ENCODE assay signal across 12 cellular contexts in genomic region chr11:9567401-9567800, GRCh38. TPM values are rescaled to one million over a fixed set of nuclear protein-coding genes. Genes with fewer than 3 reads are reported as not detected.
A peak's percentile ranks its signal among the peaks of the same experiment; 100 is the strongest.
DNase-seq lines count a peak whose midpoint lies in the region; ATAC-seq, FAIRE-seq and TF ChIP-seq lines count a peak whose summit lies in the region.
"Had no signal": no experiment of that assay in that cellular context is flagged by ENCODE, and none has a peak within 500 bp of the region (broad histone marks: within the 10 kb centered on the region; RNA-seq: fewer than 3 reads in every experiment).

No MANE protein-coding gene starts in this region.

- no peak overlapping the region for H3K4me3 ChIP-seq in A549
- no peak overlapping the region for H3K4me3 ChIP-seq in fibroblast of the aortic adventitia (ENCODE audit: low read depth, low read length)
- no peak overlapping the region for H3K4me3 ChIP-seq in parathyroid adenoma (ENCODE audit: low read depth, low read length)
- no peak overlapping the region for H3K4me3 ChIP-seq in adrenal gland
- H3K4me3 ChIP-seq: colonic mucosa had no signal

- TF ChIP-seq EP300 in A549 (IDR thresholded peaks at IDR 0.05): no peak

- TF ChIP-seq POLR2A in A549 (IDR thresholded peaks at IDR 0.05; ENCODE audit: low read length) (no peak), adrenal gland (IDR thresholded peaks at IDR 0.05) (no peak)

- intact Hi-C loops in adrenal gland (cut with DNase I): no loop called here

- H3K27ac Mint-ChIP-seq in T-helper 17 cell: peak overlapping the region; percentile 93
- H3K27ac Mint-ChIP-seq: activated CD4-positive, alpha-beta memory T cell treated with anti-CD3 and anti-CD28 coated beads for 36 hours had no signal

- H3K4me1 Mint-ChIP-seq in T-helper 17 cell: peaks cover 24% of the 10 kb centered on the region

- CTCF ChIA-PET in A549 (lab: Yijun Ruan, JAX): interaction anchor here (1.2 to 7.2 kb wide), 3 partner anchors 29 to 46 kb away, joined by 3 to 33 read pairs (median 19); no protein-coding TSS in a partner anchor

- no peak for TF ChIP-seq CTCF in A549 (IDR thresholded peaks at IDR 0.05)
- no peak for TF ChIP-seq CTCF in fibroblast of the aortic adventitia (IDR thresholded peaks at IDR 0.05; ENCODE audit: insufficient read depth, low read length)
- TF ChIP-seq CTCF in parathyroid adenoma (IDR thresholded peaks at IDR 0.05): no peak
- no peak for TF ChIP-seq CTCF in adrenal gland (IDR thresholded peaks at IDR 0.05)

- no peaks in the 10 kb centered on the region for H3K27me3 Mint-ChIP-seq in T-helper 17 cell
- H3K27me3 Mint-ChIP-seq: activated CD4-positive, alpha-beta memory T cell treated with anti-CD3 and anti-CD28 coated beads for 36 hours had no signal

- H3K27me3 ChIP-seq in parathyroid adenoma (ENCODE audit: control insufficient read depth, insufficient read depth, low read length) (no peaks in the 10 kb centered on the region), adrenal gland (no peaks in the 10 kb centered on the region)
- H3K27me3 ChIP-seq: colonic mucosa had no signal

- H3K4me1 ChIP-seq in A549 (peaks cover 64% of the 10 kb centered on the region), parathyroid adenoma (peaks cover 21% of the 10 kb centered on the region), adrenal gland (replicated peaks in 1 of 2) (peaks cover 3 to 21% of the 10 kb centered on the region in 2 donors)

- no peak for TF ChIP-seq RAD21 in A549 (conservative IDR thresholded peaks at IDR 0.05 in 1 of 2, IDR thresholded peaks at IDR 0.05 in 1 of 2)

- POLR2A ChIA-PET in A549 (lab: Yijun Ruan, JAX): interaction anchor here (0.5 kb wide), 1 partner anchor 61 kb away, joined by 6 read pairs; no protein-coding TSS in a partner anchor

- DNase-seq in A549 (ENCODE audit: low read depth in 1 of 2, low spot score in 1 of 2): no peak
- DNase-seq in T-helper 17 cell: no peak
- DNase-seq in fibroblast of the aortic adventitia (ENCODE audit: low read depth): peak; percentile 18
- no peak for DNase-seq in activated naive CD4-positive, alpha-beta T cell treated with Interleukin-2 at 50 U/mL for 16 hours
- DNase-seq in adrenal gland: no peak
- no peak for DNase-seq in cerebellum (ENCODE audit: low spot score)
- DNase-seq: activated CD4-positive, alpha-beta memory T cell treated with anti-CD3 and anti-CD28 coated beads for 36 hours; activated naive CD4-positive, alpha-beta T cell; colonic mucosa; DMS153 had no signal

- no peak overlapping the region for H3K9ac ChIP-seq in parathyroid adenoma

- H3K36me3 Mint-ChIP-seq in T-helper 17 cell (ENCODE audit: low read depth): peaks cover under 1% of the 10 kb centered on the region
- H3K36me3 Mint-ChIP-seq: activated CD4-positive, alpha-beta memory T cell treated with anti-CD3 and anti-CD28 coated beads for 36 hours had no signal

- no peak overlapping the region for H3K4me3 Mint-ChIP-seq in T-helper 17 cell
- H3K4me3 Mint-ChIP-seq: activated CD4-positive, alpha-beta memory T cell treated with anti-CD3 and anti-CD28 coated beads for 36 hours had no signal

- no peaks in the 10 kb centered on the region for H3K79me2 ChIP-seq in parathyroid adenoma

- FAIRE-seq in A549 (lab: Jason Lieb, UNC): no peak

- H3K4me2 ChIP-seq in A549: no peak overlapping the region
- H3K4me2 ChIP-seq in parathyroid adenoma (ENCODE audit: low read length): no peak overlapping the region

- H3K27ac ChIP-seq in A549 (peak overlapping the region; percentile 78 to 83; a peak in 5 of 6 replicates), parathyroid adenoma (peak overlapping the region; percentile 97), adrenal gland (peak overlapping the region in 1 of 5 donors; percentile 84)

- no peak for ATAC-seq in A549
- ATAC-seq in T-helper 17 cell: no peak
- no peak for ATAC-seq in HG02981 (IDR thresholded peaks at IDR 0.05; ENCODE audit: unreplicated experiment)

- WGBS in A549 (ENCODE audit: missing lambda C conversion rate): 91% methylated on average over 5 of the region's 5 CpGs
- 91 to 96% (median 95%) methylated on average over 5 of the region's 5 CpGs for WGBS in adrenal gland, 4 donors

- H3K36me3 ChIP-seq in parathyroid adenoma (ENCODE audit: control insufficient read depth, insufficient read depth, low read length) (no peaks in the 10 kb centered on the region), adrenal gland (replicated peaks in 1 of 2) (no peaks in the 10 kb centered on the region)
- H3K36me3 ChIP-seq: colonic mucosa had no signal

- H3K9me3 ChIP-seq in A549: no peaks in the 10 kb centered on the region
- H3K9me3 ChIP-seq in T-helper 17 cell (ENCODE audit: control insufficient read depth, low read length, poor library complexity, severe bottlenecking): no peaks in the 10 kb centered on the region
- no peaks in the 10 kb centered on the region for H3K9me3 ChIP-seq in parathyroid adenoma (ENCODE audit: control insufficient read depth, low read length)
- no peaks in the 10 kb centered on the region for H3K9me3 ChIP-seq in adrenal gland (replicated peaks in 1 of 3)
- H3K9me3 ChIP-seq: colonic mucosa had no signal

- peak overlapping the region; percentile 58 for H2AFZ ChIP-seq in parathyroid adenoma

TF ChIP-seq in A549, 52 proteins besides CTCF, POLR2A, EP300 and RAD21:
- TF ChIP-seq CBX8 (IDR thresholded peaks at IDR 0.05) (no peak), MYC (IDR thresholded peaks at IDR 0.05; ENCODE audit: borderline replicate concordance, low read length) (no peak), PHF8 (IDR thresholded peaks at IDR 0.05; ENCODE audit: borderline replicate concordance, low read depth) (no peak), ZSCAN20 (CRISPR knock-in tag; IDR thresholded peaks at IDR 0.05) (no peak)
TF ChIP-seq in A549: peak in this region for 0.

RNA-seq across cellular contexts. Expression of gene WEE1, which starts 6.1 kb away (rescaled TPM):
- polyA plus RNA-seq in A549 (2011; rRNA removed) (32.8 and 41.3 TPM in 2 replicates), A549 (2017; fragmentation: RNase III; extraction: RNeasy Plus Mini Kit Qiagen cat#74134 plus additional on column Dnase treatment) (18.6 to 19.5 TPM (median 18.6 TPM) in 3 replicates), adrenal gland (10 to 100 TPM in 1 of 3 donors, 1 to 10 TPM in 2; 4.7 to 10.3 (median 4.7) TPM)
- 13.2 and 15.5 TPM in 2 replicates for polyA plus RNA-seq in A549 (2012; cell fraction: cytosol; rRNA removed)
- polyA plus RNA-seq in A549 (2012; cell fraction: nucleus; rRNA removed): 24.6 and 34.6 TPM in 2 replicates
- 20.2 and 32.0 TPM in 2 replicates for polyA minus RNA-seq in A549 (2011; rRNA and poly(A)+ RNA removed)
- total RNA-seq in T-helper 17 cell (10 to 100 TPM; 20.8 to 24.9 TPM), fibroblast of the aortic adventitia (ENCODE audit: low replicate concordance) (26.3 and 51.1 TPM in 2 replicates), adrenal gland (10 to 100 TPM in 4 of 8 donors, 1 to 10 TPM in 4; 3.3 to 11.3 (median 9.0) TPM), cerebellum (34.5 TPM)
